ENCODE assay signal across 1 cellular context in the genomic region with DNA sequence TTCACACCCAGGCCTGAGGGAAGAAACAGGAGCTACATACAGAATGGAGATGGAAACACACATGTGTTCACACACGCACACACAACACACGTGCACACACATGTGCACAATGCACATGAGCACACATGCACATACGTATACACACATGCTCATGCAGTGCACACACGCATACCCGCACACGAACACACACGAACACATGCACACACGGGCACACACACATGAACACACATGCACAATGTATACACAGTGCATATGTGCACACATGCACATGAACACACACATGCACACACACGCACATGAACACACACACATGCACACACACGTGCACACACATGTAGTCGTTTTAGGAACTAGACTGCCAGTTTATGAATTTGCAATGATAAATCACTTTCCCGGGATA.
TF ChIP-seq lines count a peak whose summit lies in the region.

No MANE protein-coding gene starts in this region.

TF ChIP-seq in K562, 482 proteins besides CTCF, POLR2A, EP300 and RAD21:
- TF ChIP-seq PHF20 (IDR thresholded peaks at IDR 0.05; ENCODE audit: partially characterized antibody) (peak; percentile 73), HDGF (IDR thresholded peaks at IDR 0.05) (no peak), KDM1A (IDR thresholded peaks at IDR 0.05) (peak in 1 of 2 experiments; percentile 69; a peak in 1 of 4 replicates), ZNF316 (IDR thresholded peaks at IDR 0.05) (no peak), ZNF224 (CRISPR knock-in tag; IDR thresholded peaks at IDR 0.05) (no peak), TAF1 (IDR thresholded peaks at IDR 0.05; ENCODE audit: control insufficient read depth, extremely low read depth, insufficient read depth, low read length, severe bottlenecking) (no peak), SUPT5H (IDR thresholded peaks at IDR 0.05) (0 out of 2 replicates have a peak, but pooled peaks have one; percentile 32), SAP30 (IDR thresholded peaks at IDR 0.05; ENCODE audit: borderline replicate concordance, insufficient read depth, low read depth, low read length, poor library complexity, severe bottlenecking) (no peak), NFRKB (IDR thresholded peaks at IDR 0.05; ENCODE audit: low read depth) (0 out of 2 replicates have a peak, but pooled peaks have one; percentile 34), MCM3 (IDR thresholded peaks at IDR 0.05) (no peak), IRF2 (CRISPR knock-in tag; IDR thresholded peaks at IDR 0.05) (0 out of 2 replicates have a peak, but pooled peaks have one; percentile 21), ZC3H8 (IDR thresholded peaks at IDR 0.05) (no peak)
- TF ChIP-seq, protein P1, sequence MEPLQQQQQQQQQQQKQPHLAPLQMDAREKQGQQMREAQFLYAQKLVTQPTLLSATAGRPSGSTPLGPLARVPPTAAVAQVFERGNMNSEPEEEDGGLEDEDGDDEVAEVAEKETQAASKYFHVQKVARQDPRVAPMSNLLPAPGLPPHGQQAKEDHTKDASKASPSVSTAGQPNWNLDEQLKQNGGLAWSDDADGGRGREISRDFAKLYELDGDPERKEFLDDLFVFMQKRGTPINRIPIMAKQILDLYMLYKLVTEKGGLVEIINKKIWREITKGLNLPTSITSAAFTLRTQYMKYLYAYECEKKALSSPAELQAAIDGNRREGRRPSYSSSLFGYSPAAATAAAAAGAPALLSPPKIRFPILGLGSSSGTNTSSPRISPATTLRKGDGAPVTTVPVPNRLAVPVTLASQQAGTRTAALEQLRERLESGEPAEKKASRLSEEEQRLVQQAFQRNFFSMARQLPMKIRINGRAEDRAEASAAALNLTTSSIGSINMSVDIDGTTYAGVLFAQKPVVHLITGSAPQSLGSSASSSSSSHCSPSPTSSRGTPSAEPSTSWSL (CRISPR knock-in tag; IDR thresholded peaks at IDR 0.05; ENCODE audit: borderline replicate concordance), result no peak
- TF ChIP-seq, protein P2, sequence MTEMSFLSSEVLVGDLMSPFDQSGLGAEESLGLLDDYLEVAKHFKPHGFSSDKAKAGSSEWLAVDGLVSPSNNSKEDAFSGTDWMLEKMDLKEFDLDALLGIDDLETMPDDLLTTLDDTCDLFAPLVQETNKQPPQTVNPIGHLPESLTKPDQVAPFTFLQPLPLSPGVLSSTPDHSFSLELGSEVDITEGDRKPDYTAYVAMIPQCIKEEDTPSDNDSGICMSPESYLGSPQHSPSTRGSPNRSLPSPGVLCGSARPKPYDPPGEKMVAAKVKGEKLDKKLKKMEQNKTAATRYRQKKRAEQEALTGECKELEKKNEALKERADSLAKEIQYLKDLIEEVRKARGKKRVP (CRISPR knock-in tag; IDR thresholded peaks at IDR 0.05), result no peak
- TF ChIP-seq, protein P3, sequence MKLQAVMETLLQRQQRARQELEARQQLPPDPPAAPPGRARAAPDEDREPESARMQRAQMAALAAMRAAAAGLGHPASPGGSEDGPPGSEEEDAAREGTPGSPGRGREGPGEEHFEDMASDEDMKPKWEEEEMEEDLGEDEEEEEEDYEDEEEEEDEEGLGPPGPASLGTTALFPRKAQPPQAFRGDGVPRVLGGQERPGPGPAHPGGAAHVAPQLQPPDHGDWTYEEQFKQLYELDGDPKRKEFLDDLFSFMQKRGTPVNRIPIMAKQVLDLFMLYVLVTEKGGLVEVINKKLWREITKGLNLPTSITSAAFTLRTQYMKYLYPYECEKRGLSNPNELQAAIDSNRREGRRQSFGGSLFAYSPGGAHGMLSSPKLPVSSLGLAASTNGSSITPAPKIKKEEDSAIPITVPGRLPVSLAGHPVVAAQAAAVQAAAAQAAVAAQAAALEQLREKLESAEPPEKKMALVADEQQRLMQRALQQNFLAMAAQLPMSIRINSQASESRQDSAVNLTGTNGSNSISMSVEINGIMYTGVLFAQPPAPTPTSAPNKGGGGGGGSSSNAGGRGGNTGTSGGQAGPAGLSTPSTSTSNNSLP (IDR thresholded peaks at IDR 0.05; ENCODE audit: borderline replicate concordance, low read depth, low read length), result no peak
- TF ChIP-seq, protein P4, sequence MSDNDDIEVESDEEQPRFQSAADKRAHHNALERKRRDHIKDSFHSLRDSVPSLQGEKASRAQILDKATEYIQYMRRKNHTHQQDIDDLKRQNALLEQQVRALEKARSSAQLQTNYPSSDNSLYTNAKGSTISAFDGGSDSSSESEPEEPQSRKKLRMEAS (CRISPR knock-in tag; IDR thresholded peaks at IDR 0.05), result peak; percentile 51; the same call in 1 of the 2 replicates
- TF ChIP-seq, protein P5, sequence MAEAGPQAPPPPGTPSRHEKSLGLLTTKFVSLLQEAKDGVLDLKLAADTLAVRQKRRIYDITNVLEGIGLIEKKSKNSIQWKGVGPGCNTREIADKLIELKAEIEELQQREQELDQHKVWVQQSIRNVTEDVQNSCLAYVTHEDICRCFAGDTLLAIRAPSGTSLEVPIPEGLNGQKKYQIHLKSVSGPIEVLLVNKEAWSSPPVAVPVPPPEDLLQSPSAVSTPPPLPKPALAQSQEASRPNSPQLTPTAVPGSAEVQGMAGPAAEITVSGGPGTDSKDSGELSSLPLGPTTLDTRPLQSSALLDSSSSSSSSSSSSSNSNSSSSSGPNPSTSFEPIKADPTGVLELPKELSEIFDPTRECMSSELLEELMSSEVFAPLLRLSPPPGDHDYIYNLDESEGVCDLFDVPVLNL (CRISPR knock-in tag; IDR thresholded peaks at IDR 0.05; ENCODE audit: low read depth), result no peak
